ENCODE assay signal across 8 cellular contexts in the genomic region with DNA sequence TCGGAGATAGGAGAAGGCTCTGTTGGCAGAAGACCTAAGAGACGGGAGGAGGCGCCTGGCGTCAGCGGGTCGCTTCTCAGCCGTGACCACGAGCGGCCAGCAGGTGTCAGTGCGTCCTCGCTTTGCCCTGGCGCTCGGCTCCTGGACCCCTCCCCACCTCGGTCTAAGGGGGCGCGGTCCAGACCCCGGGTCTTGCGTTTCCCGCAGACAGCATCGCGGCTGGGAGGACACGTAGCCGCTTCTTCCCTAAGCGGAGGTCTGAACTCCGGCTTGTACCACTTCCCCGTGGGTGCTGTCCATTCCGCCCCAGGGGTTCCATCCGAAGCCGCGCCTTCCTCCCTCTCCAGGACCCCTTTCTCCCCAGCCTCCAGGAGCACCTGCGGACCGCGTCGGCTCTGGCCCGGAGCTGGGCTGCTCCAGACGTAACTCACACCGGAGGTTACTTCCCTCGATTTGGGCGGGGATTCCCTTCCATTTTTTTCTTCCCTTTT. TPM values are rescaled to one million over a fixed set of nuclear protein-coding genes. Genes with fewer than 3 reads are reported as not detected.
DNase-seq lines count a peak whose midpoint lies in the region; ATAC-seq and TF ChIP-seq lines count a peak whose summit lies in the region.

No MANE protein-coding gene starts in this region.

- peaks cover 0 to 3% (median 0%) of the 10 kb centered on the region in 9 donors for H3K9me3 Mint-ChIP-seq in naive thymus-derived CD8-positive, alpha-beta T cell

- no peaks in the 10 kb centered on the region for H4K20me1 ChIP-seq in fibroblast of lung (ENCODE audit: control insufficient read depth, extremely low read depth, insufficient read depth, low read length)

- peak; percentile 57 to 75 for TF ChIP-seq CTCF in fibroblast of lung (conservative IDR thresholded peaks at IDR 0.05 in 1 of 2, IDR thresholded peaks at IDR 0.05 in 1 of 2; ENCODE audit: low read depth in 1 of 2, low read length in 2 of 2)
- TF ChIP-seq CTCF in thoracic aorta (IDR thresholded peaks at IDR 0.05) = peak; percentile 38

- H3K27me3 Mint-ChIP-seq in naive thymus-derived CD8-positive, alpha-beta T cell = peaks cover 40 to 78% (median 58%) of the 10 kb centered on the region in 5 donors

- peak overlapping the region; percentile 44 for H2AFZ ChIP-seq in fibroblast of lung (ENCODE audit: low read length)

- ATAC-seq in GM18867 (IDR thresholded peaks at IDR 0.05; ENCODE audit: unreplicated experiment) (peak; percentile 75), HG03103 (IDR thresholded peaks at IDR 0.05; ENCODE audit: low read depth, unreplicated experiment) (peak; percentile 72), thoracic aorta (ENCODE audit: insufficient number of reproducible peaks, low FRiP score, low read depth) (no peak)
- ATAC-seq in naive thymus-derived CD8-positive, alpha-beta T cell = peak; percentile 76 to 80

- peaks cover 37% of the 10 kb centered on the region for H3K27me3 ChIP-seq in fibroblast of lung (ENCODE audit: control insufficient read depth, insufficient read depth, low read length)
- peaks cover 8% of the 10 kb centered on the region for H3K27me3 ChIP-seq in thoracic aorta (replicated peaks; ENCODE audit: insufficient read depth)

- no peaks in the 10 kb centered on the region for H3K36me3 ChIP-seq in fibroblast of lung (ENCODE audit: control insufficient read depth, insufficient read depth, low read length)
- no peaks in the 10 kb centered on the region for H3K36me3 ChIP-seq in thoracic aorta

- POLR2A ChIA-PET in naive thymus-derived CD8-positive, alpha-beta T cell (lab: Charles Lee) = interaction anchor here (0.7 kb wide), 1 partner anchor 17 kb away, joined by 3 read pairs; no protein-coding TSS in a partner anchor

- peak overlapping the region; percentile 85 for H3K4me2 ChIP-seq in fibroblast of lung (ENCODE audit: extremely low read depth, insufficient read depth, low read length)

- H3K9ac ChIP-seq in fibroblast of lung (ENCODE audit: insufficient read depth, low read length) = no peak overlapping the region

- H3K36me3 Mint-ChIP-seq in naive thymus-derived CD8-positive, alpha-beta T cell = peaks cover 0 to 4% (median 0%) of the 10 kb centered on the region in 3 donors

- peak overlapping the region; percentile 53 to 76 (median 72) for H3K4me3 Mint-ChIP-seq in naive thymus-derived CD8-positive, alpha-beta T cell

- H3K4me1 ChIP-seq in fibroblast of lung (ENCODE audit: control insufficient read depth, extremely low read depth, insufficient read depth, low read length) = peaks cover 2% of the 10 kb centered on the region
- peaks cover 10 to 25% of the 10 kb centered on the region in 2 donors for H3K4me1 ChIP-seq in thoracic aorta (ENCODE audit: control insufficient read depth in 1 of 2, low read depth in 2 of 2)

- H3K4me1 Mint-ChIP-seq in naive thymus-derived CD8-positive, alpha-beta T cell = peaks cover 7 to 27% (median 16%) of the 10 kb centered on the region in 4 donors

- H3K79me2 ChIP-seq in fibroblast of lung (ENCODE audit: control insufficient read depth, insufficient read depth, low read length) = no peaks in the 10 kb centered on the region

- H3K27ac ChIP-seq in fibroblast of lung (ENCODE audit: insufficient read depth, low read length) (no peak overlapping the region), thoracic aorta (no peak overlapping the region)

- H3K4me3 ChIP-seq in fibroblast of lung (replicated peaks in 1 of 4; ENCODE audit: control extremely low read depth in 1 of 4, insufficient read depth in 1 of 4, low read depth in 3 of 4, low read length in 4 of 4) (peak overlapping the region; percentile 36 to 57 (median 44)), thoracic aorta (peak overlapping the region; percentile 72)

- DNase-seq in Ammon's horn (ENCODE audit: low spot score) (peak; percentile 77), NCI-H510A treated with DMSO at 0.1 percent for 48 hours (lab: John Stamatoyannopoulos, UW) (peak; percentile 77), fibroblast of lung (ENCODE audit: low read depth in 2 of 2) (peak; percentile 34 to 39), thoracic aorta (ENCODE audit: low spot score) (no peak)
- peak; percentile 56 for DNase-seq in activated T-cell treated with anti-CD3 and anti-CD28 coated beads, Interleukin-2, amount 50 U/mL, for 1 hour
- DNase-seq in naive thymus-derived CD8-positive, alpha-beta T cell = peak in 7 of 10 donors; percentile 10 to 43 (median 30)

- no peak overlapping the region for H3K27ac Mint-ChIP-seq in naive thymus-derived CD8-positive, alpha-beta T cell

- H3K9me3 ChIP-seq in fibroblast of lung (ENCODE audit: control insufficient read depth, insufficient read depth, low read depth, low read length) = no peaks in the 10 kb centered on the region
- no peaks in the 10 kb centered on the region for H3K9me3 ChIP-seq in thoracic aorta

RNA-seq across cellular contexts. Expression of a gene that starts 0.6 kb away (rescaled TPM):
- total RNA-seq in fibroblast of lung = under 0.01 TPM in 2 replicates
- 0.02 and 0.06 TPM in 2 replicates for polyA plus RNA-seq in fibroblast of lung
- polyA plus RNA-seq in fibroblast of lung (2012) = 0.03 and 0.07 TPM in 2 replicates
- polyA minus RNA-seq in fibroblast of lung (ENCODE audit: low replicate concordance) = not detected in 2 replicates
- total RNA-seq in naive thymus-derived CD8-positive, alpha-beta T cell = not detected
- not detected for polyA plus RNA-seq in naive thymus-derived CD8-positive, alpha-beta T cell
- total RNA-seq in thoracic aorta = 1 to 10 TPM; 6.5 to 6.9 TPM
